2 cellular contexts compared by ENCODE assay signal in the genomic region with DNA sequence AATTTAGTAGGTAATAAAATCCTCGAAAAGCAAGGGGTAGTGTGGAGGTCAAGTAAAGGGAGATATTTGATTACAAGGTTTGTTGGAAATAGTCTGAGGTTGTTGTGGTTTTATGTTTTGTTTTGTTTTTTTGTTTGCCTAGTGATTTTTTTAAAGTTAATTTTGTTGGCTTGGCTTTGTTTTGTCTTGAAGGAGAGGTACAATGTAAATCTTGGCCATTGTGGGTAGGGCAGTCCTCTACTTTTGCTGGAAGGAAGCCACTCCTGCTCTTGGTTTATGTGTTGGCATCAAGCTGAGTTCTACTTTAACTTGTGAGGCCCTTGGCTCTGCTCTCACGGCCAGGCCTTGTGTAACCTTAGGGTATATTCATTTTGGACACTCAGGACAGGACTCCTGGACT.
A peak's percentile ranks its signal among the peaks of the same experiment; 100 is the strongest.
TF ChIP-seq lines count a peak whose summit lies in the region.

No MANE protein-coding gene starts in this region.

TF ChIP-seq in K562, 482 proteins besides CTCF, POLR2A, EP300 and RAD21:
- TF ChIP-seq HDAC8 (tag; IDR thresholded peaks at IDR 0.05) (no peak), SMARCC2 (IDR thresholded peaks at IDR 0.05; ENCODE audit: low read depth) (0 out of 2 replicates have a peak, but pooled peaks have one; percentile 27), MLLT1 (IDR thresholded peaks at IDR 0.05) (peak in 1 of 2 experiments; percentile 21; a peak in 1 of 4 replicates), ZNF740 (CRISPR knock-in tag; IDR thresholded peaks at IDR 0.05) (no peak), ZNF740 (tag; IDR thresholded peaks at IDR 0.05) (0 out of 4 replicates have a peak, but pooled peaks of 1 of the 2 experiments have one; percentile 1)

TF ChIP-seq in HepG2, 621 proteins besides CTCF, POLR2A, EP300 and RAD21:
- TF ChIP-seq, protein P1, sequence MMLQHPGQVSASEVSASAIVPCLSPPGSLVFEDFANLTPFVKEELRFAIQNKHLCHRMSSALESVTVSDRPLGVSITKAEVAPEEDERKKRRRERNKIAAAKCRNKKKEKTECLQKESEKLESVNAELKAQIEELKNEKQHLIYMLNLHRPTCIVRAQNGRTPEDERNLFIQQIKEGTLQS (CRISPR knock-in tag; IDR thresholded peaks at IDR 0.05), result no peak
- TF ChIP-seq SRSF4 (IDR thresholded peaks at IDR 0.05; ENCODE audit: low read depth, low read length, poor library complexity, severe bottlenecking), result no peak
- no peak for TF ChIP-seq AFF4 (CRISPR knock-in tag; IDR thresholded peaks at IDR 0.05)
- no peak for TF ChIP-seq YY1 (IDR thresholded peaks at IDR 0.05; ENCODE audit: insufficient read depth, insufficient replicate concordance, low read depth, low read length)
- no peak for TF ChIP-seq POLR2AphosphoS5 (IDR thresholded peaks at IDR 0.05; ENCODE audit: low read depth, low read length)
- TF ChIP-seq ZFYVE20 (CRISPR knock-in tag; IDR thresholded peaks at IDR 0.05; ENCODE audit: borderline replicate concordance, low read depth), result no peak
- no peak for TF ChIP-seq CBX2 (IDR thresholded peaks at IDR 0.05; ENCODE audit: low read depth, low read length)
- no peak for TF ChIP-seq CBX2 (CRISPR knock-in tag; IDR thresholded peaks at IDR 0.05; ENCODE audit: low read depth)
- no peak for TF ChIP-seq KMT2B (CRISPR knock-in tag; IDR thresholded peaks at IDR 0.05)
- TF ChIP-seq, protein P2, sequence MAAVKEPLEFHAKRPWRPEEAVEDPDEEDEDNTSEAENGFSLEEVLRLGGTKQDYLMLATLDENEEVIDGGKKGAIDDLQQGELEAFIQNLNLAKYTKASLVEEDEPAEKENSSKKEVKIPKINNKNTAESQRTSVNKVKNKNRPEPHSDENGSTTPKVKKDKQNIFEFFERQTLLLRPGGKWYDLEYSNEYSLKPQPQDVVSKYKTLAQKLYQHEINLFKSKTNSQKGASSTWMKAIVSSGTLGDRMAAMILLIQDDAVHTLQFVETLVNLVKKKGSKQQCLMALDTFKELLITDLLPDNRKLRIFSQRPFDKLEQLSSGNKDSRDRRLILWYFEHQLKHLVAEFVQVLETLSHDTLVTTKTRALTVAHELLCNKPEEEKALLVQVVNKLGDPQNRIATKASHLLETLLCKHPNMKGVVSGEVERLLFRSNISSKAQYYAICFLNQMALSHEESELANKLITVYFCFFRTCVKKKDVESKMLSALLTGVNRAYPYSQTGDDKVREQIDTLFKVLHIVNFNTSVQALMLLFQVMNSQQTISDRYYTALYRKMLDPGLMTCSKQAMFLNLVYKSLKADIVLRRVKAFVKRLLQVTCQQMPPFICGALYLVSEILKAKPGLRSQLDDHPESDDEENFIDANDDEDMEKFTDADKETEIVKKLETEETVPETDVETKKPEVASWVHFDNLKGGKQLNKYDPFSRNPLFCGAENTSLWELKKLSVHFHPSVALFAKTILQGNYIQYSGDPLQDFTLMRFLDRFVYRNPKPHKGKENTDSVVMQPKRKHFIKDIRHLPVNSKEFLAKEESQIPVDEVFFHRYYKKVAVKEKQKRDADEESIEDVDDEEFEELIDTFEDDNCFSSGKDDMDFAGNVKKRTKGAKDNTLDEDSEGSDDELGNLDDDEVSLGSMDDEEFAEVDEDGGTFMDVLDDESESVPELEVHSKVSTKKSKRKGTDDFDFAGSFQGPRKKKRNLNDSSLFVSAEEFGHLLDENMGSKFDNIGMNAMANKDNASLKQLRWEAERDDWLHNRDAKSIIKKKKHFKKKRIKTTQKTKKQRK (IDR thresholded peaks at IDR 0.05; ENCODE audit: low read length), result no peak
- TF ChIP-seq, protein P3, sequence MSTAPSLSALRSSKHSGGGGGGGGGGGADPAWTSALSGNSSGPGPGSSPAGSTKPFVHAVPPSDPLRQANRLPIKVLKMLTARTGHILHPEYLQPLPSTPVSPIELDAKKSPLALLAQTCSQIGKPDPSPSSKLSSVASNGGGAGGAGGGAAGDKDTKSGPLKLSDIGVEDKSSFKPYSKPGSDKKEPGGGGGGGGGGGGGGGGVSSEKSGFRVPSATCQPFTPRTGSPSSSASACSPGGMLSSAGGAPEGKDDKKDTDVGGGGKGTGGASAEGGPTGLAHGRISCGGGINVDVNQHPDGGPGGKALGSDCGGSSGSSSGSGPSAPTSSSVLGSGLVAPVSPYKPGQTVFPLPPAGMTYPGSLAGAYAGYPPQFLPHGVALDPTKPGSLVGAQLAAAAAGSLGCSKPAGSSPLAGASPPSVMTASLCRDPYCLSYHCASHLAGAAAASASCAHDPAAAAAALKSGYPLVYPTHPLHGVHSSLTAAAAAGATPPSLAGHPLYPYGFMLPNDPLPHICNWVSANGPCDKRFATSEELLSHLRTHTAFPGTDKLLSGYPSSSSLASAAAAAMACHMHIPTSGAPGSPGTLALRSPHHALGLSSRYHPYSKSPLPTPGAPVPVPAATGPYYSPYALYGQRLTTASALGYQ (CRISPR knock-in tag; IDR thresholded peaks at IDR 0.05), result no peak
- no peak for TF ChIP-seq RNF2 (conservative IDR thresholded peaks at IDR 0.05; ENCODE audit: low read depth)
- TF ChIP-seq, protein P4, sequence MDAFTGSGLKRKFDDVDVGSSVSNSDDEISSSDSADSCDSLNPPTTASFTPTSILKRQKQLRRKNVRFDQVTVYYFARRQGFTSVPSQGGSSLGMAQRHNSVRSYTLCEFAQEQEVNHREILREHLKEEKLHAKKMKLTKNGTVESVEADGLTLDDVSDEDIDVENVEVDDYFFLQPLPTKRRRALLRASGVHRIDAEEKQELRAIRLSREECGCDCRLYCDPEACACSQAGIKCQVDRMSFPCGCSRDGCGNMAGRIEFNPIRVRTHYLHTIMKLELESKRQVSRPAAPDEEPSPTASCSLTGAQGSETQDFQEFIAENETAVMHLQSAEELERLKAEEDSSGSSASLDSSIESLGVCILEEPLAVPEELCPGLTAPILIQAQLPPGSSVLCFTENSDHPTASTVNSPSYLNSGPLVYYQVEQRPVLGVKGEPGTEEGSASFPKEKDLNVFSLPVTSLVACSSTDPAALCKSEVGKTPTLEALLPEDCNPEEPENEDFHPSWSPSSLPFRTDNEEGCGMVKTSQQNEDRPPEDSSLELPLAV (CRISPR knock-in tag; conservative IDR thresholded peaks at IDR 0.05; ENCODE audit: low read depth), result no peak
- TF ChIP-seq, protein P5, sequence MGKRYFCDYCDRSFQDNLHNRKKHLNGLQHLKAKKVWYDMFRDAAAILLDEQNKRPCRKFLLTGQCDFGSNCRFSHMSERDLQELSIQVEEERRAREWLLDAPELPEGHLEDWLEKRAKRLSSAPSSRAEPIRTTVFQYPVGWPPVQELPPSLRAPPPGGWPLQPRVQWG (CRISPR knock-in tag; IDR thresholded peaks at IDR 0.05; ENCODE audit: borderline replicate concordance, low read depth), result no peak
- no peak for TF ChIP-seq MED8 (CRISPR knock-in tag; IDR thresholded peaks at IDR 0.05; ENCODE audit: insufficient replicate concordance)
- TF ChIP-seq ZIK1 (CRISPR knock-in tag; IDR thresholded peaks at IDR 0.05; ENCODE audit: borderline replicate concordance, low read depth), result no peak
- TF ChIP-seq PTBP1 (IDR thresholded peaks at IDR 0.05; ENCODE audit: low read depth, low read length, poor library complexity, severe bottlenecking), result no peak
- TF ChIP-seq PLSCR1 (CRISPR knock-in tag; IDR thresholded peaks at IDR 0.05; ENCODE audit: borderline replicate concordance), result no peak
